In the genomic region with DNA sequence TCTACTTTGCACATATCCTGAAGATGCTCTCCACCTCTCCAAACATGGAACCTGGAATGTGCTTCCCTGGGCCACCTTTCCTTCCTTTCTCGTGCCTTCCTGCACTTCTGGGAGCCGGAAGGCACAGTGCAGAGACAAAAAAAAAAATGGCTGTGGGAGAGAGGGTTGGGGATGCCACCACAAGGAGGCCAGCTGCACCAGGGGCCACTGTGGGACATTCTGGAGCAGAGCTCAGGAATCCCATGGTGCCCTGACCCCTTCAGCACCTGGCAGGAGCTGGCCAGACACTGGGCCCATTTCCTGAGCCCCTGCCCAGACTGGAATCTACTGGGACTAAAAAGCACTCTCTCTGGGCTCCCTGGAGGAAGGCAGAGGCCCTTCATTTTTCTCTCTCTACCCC, we compare ENCODE assay signal across 20 cellular contexts. TPM values are rescaled to one million over a fixed set of nuclear protein-coding genes. Genes with fewer than 3 reads are reported as not detected.
"Had no signal": no experiment of that assay in that cellular context is flagged by ENCODE, and none has a peak within 500 bp of the region (broad histone marks: within the 10 kb centered on the region; RNA-seq: fewer than 3 reads in every experiment).

No MANE protein-coding gene starts in this region.

- DNase-seq: colonic mucosa; dermis blood vessel endothelial cell; foreskin melanocyte; kidney glomerular epithelial cell; mesendoderm; naive thymus-derived CD4-positive, alpha-beta T cell; occipital lobe; retina; sigmoid colon; stimulated activated CD4-positive, alpha-beta T cell treated with anti-CD3 and anti-CD28 coated beads, Interleukin-2, amount 100 ng/mL, for 24 hours; stimulated activated naive CD4-positive, alpha-beta T cell; stomach; transverse colon had no signal

- H3K9me3 ChIP-seq: colonic mucosa, pancreas, sigmoid colon, stomach, thoracic aorta, transverse colon had no signal

- H3K27ac Mint-ChIP-seq: naive thymus-derived CD4-positive, alpha-beta T cell; progenitor cell of endocrine pancreas had no signal

- H3K27me3 ChIP-seq: colonic mucosa, hepatocyte, pancreas, sigmoid colon, stomach, transverse colon had no signal

- H3K27ac ChIP-seq: colonic mucosa, hepatocyte, pancreas, sigmoid colon, skin epidermis, stomach, thoracic aorta, transverse colon had no signal

- H3K4me3 Mint-ChIP-seq: naive thymus-derived CD4-positive, alpha-beta T cell had no signal

- ATAC-seq: naive thymus-derived CD4-positive, alpha-beta T cell; pancreas had no signal

- H3K27me3 Mint-ChIP-seq: naive thymus-derived CD4-positive, alpha-beta T cell; progenitor cell of endocrine pancreas had no signal

- H3K4me1 ChIP-seq: colonic mucosa, sigmoid colon had no signal

- H3K9me3 Mint-ChIP-seq: naive thymus-derived CD4-positive, alpha-beta T cell had no signal

- FAIRE-seq: endothelial cell of umbilical vein, pancreas had no signal

- H3K4me2 ChIP-seq: hepatocyte had no signal

- H3K79me2 ChIP-seq: hepatocyte had no signal

- H3K36me3 ChIP-seq: colonic mucosa, transverse colon had no signal

- H3K4me3 ChIP-seq: colonic mucosa, hepatocyte, pancreas, sigmoid colon, skin epidermis, stomach, thoracic aorta, transverse colon had no signal

- H2AFZ ChIP-seq: hepatocyte had no signal

RNA-seq across cellular contexts. Expression of gene BCL2L10, which starts 7.9 kb away (rescaled TPM):
- total RNA-seq: endothelial cell of umbilical vein, thoracic aorta had no signal
- polyA plus RNA-seq: naive thymus-derived CD4-positive, alpha-beta T cell; neural cell had no signal
